In the genomic region with DNA sequence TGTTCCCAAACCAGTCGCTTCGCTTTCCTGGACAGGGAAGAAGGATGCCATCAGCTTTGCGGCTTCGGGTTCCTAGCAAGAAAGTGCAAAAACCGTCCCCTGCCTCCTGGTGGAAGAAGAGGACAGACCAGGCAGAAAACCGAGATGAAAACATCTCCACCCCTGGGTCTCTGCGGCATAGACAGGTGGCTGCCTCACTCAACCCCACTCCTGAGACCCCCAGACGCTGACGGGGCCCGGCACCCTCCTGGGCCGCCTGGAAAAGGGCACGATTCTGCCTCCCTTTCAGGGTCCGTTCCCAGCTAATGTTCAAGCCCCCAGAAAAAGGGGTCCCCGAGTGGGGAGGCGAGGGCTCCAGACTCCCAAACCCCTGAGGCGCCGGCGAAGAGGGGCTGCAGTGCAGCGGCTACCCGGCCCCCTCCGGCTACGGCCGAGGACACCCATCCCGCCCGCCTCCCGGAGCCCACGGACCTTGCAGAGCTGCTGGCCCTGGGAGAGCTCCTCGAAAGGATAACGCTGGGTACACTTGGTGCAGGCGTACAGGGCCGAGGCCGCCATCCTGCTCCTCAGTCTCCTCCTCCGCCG, we compare ENCODE assay signal across 8 cellular contexts. TPM values are rescaled to one million over a fixed set of nuclear protein-coding genes. Genes with fewer than 3 reads are reported as not detected.
DNase-seq lines count a peak whose midpoint lies in the region; ATAC-seq, FAIRE-seq and TF ChIP-seq lines count a peak whose summit lies in the region.

No MANE protein-coding gene starts in this region.

- TF ChIP-seq EP300 in HepG2 (IDR thresholded peaks at IDR 0.05; ENCODE audit: low read depth in 2 of 2, low read length in 2 of 2): no peak
- no peak for TF ChIP-seq EP300 in HepG2 (CRISPR knock-in tag; IDR thresholded peaks at IDR 0.05; ENCODE audit: borderline replicate concordance)

- no peak for FAIRE-seq in HepG2 (lab: Jason Lieb, UNC)

- in situ Hi-C loops in HepG2 (cut with HindIII; ENCODE audit: extremely low pct_ligation_motif_present, low pct_unique_long_range_greater_than_20kb): no loop called here

- H3K9ac ChIP-seq in SK-N-MC (ENCODE audit: insufficient read length): peak overlapping the region; percentile 91
- peak overlapping the region; percentile 97 for H3K9ac ChIP-seq in HepG2 (ENCODE audit: insufficient read depth, low read depth, low read length)

- H3K9me3 ChIP-seq in SK-N-MC (ENCODE audit: low read depth, low read length) (no peaks in the 10 kb centered on the region), HepG2 (ENCODE audit: low read length) (no peaks in the 10 kb centered on the region)

- peaks cover 47% of the 10 kb centered on the region for H3K79me2 ChIP-seq in HepG2 (ENCODE audit: insufficient read depth, low read length)

- no TSS peak for BruUV-seq in HepG2 (replicated peaks; lab: Mats Ljungman, UMichigan)

- DNase-seq in ELR (ENCODE audit: low read depth): peak; percentile 64
- no peak for DNase-seq in SK-N-MC (ENCODE audit: low read depth, low spot score)
- DNase-seq in central memory CD4-positive, alpha-beta T cell: peak; percentile 38
- DNase-seq in HepG2 (ENCODE audit: low spot score): peak; percentile 30
- peak; percentile 1 for DNase-seq in stimulated activated CD8-positive, alpha-beta memory T cell treated with anti-CD3 and anti-CD28 coated beads, Interleukin-15, amount 100 ng/mL, for 48 hours (ENCODE audit: low read depth in 2 of 2)
- no peak for DNase-seq in pons (ENCODE audit: low spot score)
- DNase-seq in 8988T: no peak

- peaks cover 41% of the 10 kb centered on the region for H3K4me1 ChIP-seq in HepG2 (ENCODE audit: insufficient read depth, low read length)

- H3K36me3 ChIP-seq in SK-N-MC (ENCODE audit: insufficient read depth, low read length) (peaks cover 39% of the 10 kb centered on the region), HepG2 (replicated peaks in 1 of 2; ENCODE audit: control insufficient read depth in 1 of 2, insufficient read depth in 2 of 2, low read length in 2 of 2) (peaks cover 5 to 14% of the 10 kb centered on the region in 2 experiments)

- no peak; a peak in 1 of 4 replicates for TF ChIP-seq POLR2A in HepG2 (IDR thresholded peaks at IDR 0.05; ENCODE audit: insufficient read depth in 1 of 2, low read depth in 2 of 2, low read length in 2 of 2)

- ATAC-seq in HG03064 (IDR thresholded peaks at IDR 0.05; ENCODE audit: low read depth, unreplicated experiment): peak; percentile 2
- peak; percentile 13 for ATAC-seq in HepG2

- intact Hi-C loops in HepG2 (cut with micrococcal nuclease; ENCODE audit: unreplicated experiment): loop anchor here (1.0 to 2.0 kb wide), 2 partner anchors 558 to 600 kb away; a partner anchor contains a TSS

- H3K27me3 ChIP-seq in HepG2 (ENCODE audit: control insufficient read depth in 1 of 2, insufficient read depth in 2 of 2, low read length in 2 of 2): no peaks in the 10 kb centered on the region; a peak in 1 of 5 replicates

- WGBS in HepG2 (ENCODE audit: low lambda C conversion rate): 2% methylated on average over 11 of the region's 34 CpGs

- no peak overlapping the region for H2AFZ ChIP-seq in HepG2 (ENCODE audit: low read length)

- POLR2A ChIA-PET in HepG2 (lab: Yijun Ruan, JAX): interaction anchor here (0.8 to 3.3 kb wide), 8 partner anchors 9 to 816 kb away, joined by 3 to 35 read pairs (median 4); a partner anchor contains a TSS

- CTCF ChIA-PET in HepG2 (lab: Yijun Ruan, JAX; ENCODE audit: low intra/inter-chr PET ratio, low total read pairs): no interaction called here

- peak overlapping the region; percentile 96 for H3K4me3 ChIP-seq in SK-N-MC
- H3K4me3 ChIP-seq in HepG2 (replicated peaks in 1 of 3; ENCODE audit: insufficient read depth in 1 of 3, low read depth in 2 of 3, low read length in 3 of 3): peak overlapping the region; percentile 87 to 98 (median 97)

- TF ChIP-seq CTCF in HepG2 (CRISPR knock-in tag; IDR thresholded peaks at IDR 0.05): peak; percentile 30; the same call in 1 of the 2 replicates

- no peaks in the 10 kb centered on the region; the same call in 1 of the 2 replicates for H4K20me1 ChIP-seq in HepG2 (ENCODE audit: insufficient read depth, low read length)

- TF ChIP-seq RAD21 in HepG2 (CRISPR knock-in tag; IDR thresholded peaks at IDR 0.05): no peak

- H3K4me2 ChIP-seq in HepG2 (ENCODE audit: low read depth, low read length): peak overlapping the region; percentile 83

- H3K27ac ChIP-seq in SK-N-MC: peak overlapping the region; percentile 97
- H3K27ac ChIP-seq in HepG2 (ENCODE audit: extremely low read length, insufficient read depth, low read length): peak overlapping the region; percentile 98

TF ChIP-seq in HepG2, 621 proteins besides CTCF, POLR2A, EP300 and RAD21 (continues in another document):
- no peak for TF ChIP-seq ZSCAN30 (CRISPR knock-in tag; IDR thresholded peaks at IDR 0.05)
- TF ChIP-seq, protein P1, sequence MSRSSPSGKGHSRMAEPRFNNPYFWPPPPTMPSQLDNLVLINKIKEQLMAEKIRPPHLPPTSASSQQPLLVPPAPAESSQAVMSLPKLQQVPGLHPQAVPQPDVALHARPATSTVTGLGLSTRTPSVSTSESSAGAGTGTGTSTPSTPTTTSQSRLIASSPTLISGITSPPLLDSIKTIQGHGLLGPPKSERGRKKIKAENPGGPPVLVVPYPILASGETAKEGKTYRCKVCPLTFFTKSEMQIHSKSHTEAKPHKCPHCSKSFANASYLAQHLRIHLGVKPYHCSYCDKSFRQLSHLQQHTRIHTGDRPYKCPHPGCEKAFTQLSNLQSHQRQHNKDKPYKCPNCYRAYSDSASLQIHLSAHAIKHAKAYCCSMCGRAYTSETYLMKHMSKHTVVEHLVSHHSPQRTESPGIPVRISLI (CRISPR knock-in tag; IDR thresholded peaks at IDR 0.05; ENCODE audit: borderline replicate concordance): no peak
- TF ChIP-seq AGO2 (optimal IDR thresholded peaks at IDR 0.05; ENCODE audit: low read depth, low read length): peak; percentile 88
- TF ChIP-seq MAFG (CRISPR knock-in tag; IDR thresholded peaks at IDR 0.05): no peak
- no peak for TF ChIP-seq ZNF564 (CRISPR knock-in tag; IDR thresholded peaks at IDR 0.05)
- no peak for TF ChIP-seq ZFY (CRISPR knock-in tag; IDR thresholded peaks at IDR 0.05)

RNA-seq across cellular contexts. Expression of a gene that starts 0.6 kb away (rescaled TPM):
- total RNA-seq in HepG2 (2016; rRNA removed; fragmentation: Illumina TruSeq; extraction: Trizol): 21.7 and 24.2 TPM in 2 replicates
- 4.1 and 6.2 TPM in 2 replicates for total RNA-seq in HepG2 (2016; cell fraction: cytosol; rRNA removed; fragmentation: Illumina TruSeq; extraction: Trizol; ENCODE audit: low read depth)
- total RNA-seq in HepG2 (2016; cell fraction: insoluble cytoplasmic fraction; rRNA removed; fragmentation: Illumina TruSeq; extraction: Trizol): 15.2 and 24.9 TPM in 2 replicates
- 9.1 TPM in 2 replicates for total RNA-seq in HepG2 (2016; cell fraction: membrane; rRNA removed; fragmentation: Illumina TruSeq; extraction: Trizol)
- 49.9 TPM in 2 replicates for total RNA-seq in HepG2 (2016; cell fraction: nucleus; rRNA removed; fragmentation: Illumina TruSeq; extraction: Trizol)
- polyA plus RNA-seq in HepG2 (2011; rRNA removed): 18.6 and 20.2 TPM in 2 replicates
- 4.3 and 6.4 TPM in 2 replicates for polyA plus RNA-seq in HepG2 (2011; cell fraction: cytosol; rRNA removed)
- polyA plus RNA-seq in HepG2 (2011; cell fraction: nucleus; rRNA removed): 49.1 and 51.0 TPM in 2 replicates
- 12.3 and 18.0 TPM in 2 replicates for polyA plus RNA-seq in HepG2 (2012)
- polyA plus RNA-seq in HepG2 (2016; cell fraction: cytosol; fragmentation: Illumina TruSeq; extraction: Trizol; ENCODE audit: low read depth): 1.9 and 2.3 TPM in 2 replicates
- polyA plus RNA-seq in HepG2 (2016; cell fraction: insoluble cytoplasmic fraction; fragmentation: Illumina TruSeq; extraction: Trizol; ENCODE audit: low read depth): 12.4 and 15.7 TPM in 2 replicates
- 4.7 and 7.0 TPM in 2 replicates for polyA plus RNA-seq in HepG2 (2016; cell fraction: membrane; fragmentation: Illumina TruSeq; extraction: Trizol; ENCODE audit: low read depth)
- 62.3 and 70.8 TPM in 2 replicates for polyA plus RNA-seq in HepG2 (2016; cell fraction: nucleus; fragmentation: Illumina TruSeq; extraction: Trizol; ENCODE audit: insufficient read depth, low read depth)
- polyA minus RNA-seq in HepG2 (2011; rRNA and poly(A)+ RNA removed; ENCODE audit: low replicate concordance): 5.3 and 9.7 TPM in 2 replicates
- 8.6 and 9.7 TPM in 2 replicates for polyA minus RNA-seq in HepG2 (2011; cell fraction: cytosol; rRNA and poly(A)+ RNA removed)
- polyA minus RNA-seq in HepG2 (2011; cell fraction: nucleus; rRNA and poly(A)+ RNA removed): 79.7 and 93.4 TPM in 2 replicates

RNA-seq across cellular contexts. Expression of a gene that starts 1.3 kb away (rescaled TPM):
- 59.4 and 85.6 TPM in 2 replicates for total RNA-seq in HepG2 (2016; rRNA removed; fragmentation: Illumina TruSeq; extraction: Trizol)
- 25.7 and 26.4 TPM in 2 replicates for total RNA-seq in HepG2 (2016; cell fraction: cytosol; rRNA removed; fragmentation: Illumina TruSeq; extraction: Trizol; ENCODE audit: low read depth)
- total RNA-seq in HepG2 (2016; cell fraction: insoluble cytoplasmic fraction; rRNA removed; fragmentation: Illumina TruSeq; extraction: Trizol): 57.5 and 82.6 TPM in 2 replicates
- 51.6 and 56.5 TPM in 2 replicates for total RNA-seq in HepG2 (2016; cell fraction: membrane; rRNA removed; fragmentation: Illumina TruSeq; extraction: Trizol)
- total RNA-seq in HepG2 (2016; cell fraction: nucleus; rRNA removed; fragmentation: Illumina TruSeq; extraction: Trizol): 52.8 and 61.0 TPM in 2 replicates
- polyA plus RNA-seq in HepG2 (2011; rRNA removed): 23.5 and 34.3 TPM in 2 replicates
- polyA plus RNA-seq in HepG2 (2011; cell fraction: cytosol; rRNA removed): 15.9 and 16.2 TPM in 2 replicates
- 20.6 and 21.8 TPM in 2 replicates for polyA plus RNA-seq in HepG2 (2011; cell fraction: nucleus; rRNA removed)
- polyA plus RNA-seq in HepG2 (2012): 30.9 and 39.6 TPM in 2 replicates
- 11.9 and 12.0 TPM in 2 replicates for polyA plus RNA-seq in HepG2 (2016; cell fraction: cytosol; fragmentation: Illumina TruSeq; extraction: Trizol; ENCODE audit: low read depth)
- polyA plus RNA-seq in HepG2 (2016; cell fraction: insoluble cytoplasmic fraction; fragmentation: Illumina TruSeq; extraction: Trizol; ENCODE audit: low read depth): 57.6 and 58.2 TPM in 2 replicates
- 25.3 and 27.9 TPM in 2 replicates for polyA plus RNA-seq in HepG2 (2016; cell fraction: membrane; fragmentation: Illumina TruSeq; extraction: Trizol; ENCODE audit: low read depth)
- polyA plus RNA-seq in HepG2 (2016; cell fraction: nucleus; fragmentation: Illumina TruSeq; extraction: Trizol; ENCODE audit: insufficient read depth, low read depth): 66.5 and 71.4 TPM in 2 replicates
- 14.1 and 31.3 TPM in 2 replicates for polyA minus RNA-seq in HepG2 (2011; rRNA and poly(A)+ RNA removed; ENCODE audit: low replicate concordance)
- polyA minus RNA-seq in HepG2 (2011; cell fraction: cytosol; rRNA and poly(A)+ RNA removed): 26.5 and 27.4 TPM in 2 replicates
- polyA minus RNA-seq in HepG2 (2011; cell fraction: nucleus; rRNA and poly(A)+ RNA removed): 61.5 and 63.7 TPM in 2 replicates

Comparison
In these comparisons a context has a peak if more than half of its experiments do, and no peak if none do; other contexts are left out.
1. DNase-seq: peak in ELR (single experiment), central memory CD4-positive, alpha-beta T cell (single experiment), HepG2 (single experiment) and stimulated activated CD8-positive, alpha-beta memory T cell treated with anti-CD3 and anti-CD28 coated beads, Interleukin-15, amount 100 ng/mL, for 48 hours (2 of 2); none in SK-N-MC (single experiment), pons (single experiment) and 8988T (single experiment).